ENCODE assay signal across 8 cellular contexts in the genomic region with DNA sequence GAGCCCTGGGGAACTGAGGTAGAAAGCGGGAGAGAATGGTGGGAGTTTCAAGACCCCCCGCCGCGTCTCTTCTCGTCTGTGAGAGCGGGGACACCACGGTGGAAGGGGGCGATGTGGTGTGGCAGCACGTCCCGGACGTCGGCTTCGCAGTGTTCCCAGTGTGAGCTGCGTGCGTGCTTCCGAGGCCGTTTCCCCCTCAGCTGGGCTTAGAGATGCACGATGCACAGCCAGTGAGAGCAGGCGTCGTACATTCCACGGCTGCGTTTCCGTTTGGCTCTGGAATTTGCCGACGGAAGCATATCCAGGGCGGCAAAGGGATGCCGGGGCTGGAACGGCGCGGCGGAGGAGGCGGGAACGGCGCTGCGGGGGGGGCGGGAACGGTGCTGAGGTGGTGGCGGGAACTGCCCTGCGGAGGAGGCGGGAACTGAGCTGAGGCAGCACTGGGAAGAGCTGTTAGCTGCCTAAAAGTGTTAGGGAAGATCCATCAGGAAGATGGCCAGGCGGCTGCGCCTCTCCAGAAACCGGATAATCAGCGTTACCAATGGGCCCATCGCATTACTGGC. TPM values are rescaled to one million over a fixed set of nuclear protein-coding genes. Genes with fewer than 3 reads are reported as not detected.
A peak's percentile ranks its signal among the peaks of the same experiment; 100 is the strongest.
DNase-seq lines count a peak whose midpoint lies in the region; ATAC-seq and TF ChIP-seq lines count a peak whose summit lies in the region.

No MANE protein-coding gene starts in this region.

- no peak overlapping the region for H2BK12ac ChIP-seq in trophoblast cell (ENCODE audit: low read length)

- H3K36me3 ChIP-seq in WERI-Rb-1, result no peaks in the 10 kb centered on the region
- H3K36me3 ChIP-seq in heart right ventricle, result no peaks in the 10 kb centered on the region
- no peaks in the 10 kb centered on the region for H3K36me3 ChIP-seq in trophoblast cell (ENCODE audit: control insufficient read depth in 1 of 2, insufficient read depth in 2 of 2, low read length in 2 of 2)

- no peak overlapping the region for H4K8ac ChIP-seq in trophoblast cell (ENCODE audit: low read depth, low read length)

- H3K9me3 ChIP-seq in WERI-Rb-1 (ENCODE audit: severe bottlenecking) (peaks cover 18% of the 10 kb centered on the region), heart right ventricle (peaks cover 0 to 24% (median 10%) of the 10 kb centered on the region in 11 donors), trophoblast cell (ENCODE audit: insufficient read depth, low read depth, low read length) (peaks cover 12% of the 10 kb centered on the region)

- peak; percentile 4 for ATAC-seq in stimulated activated naive CD8-positive, alpha-beta T cell treated with anti-CD3 and anti-CD28 coated beads, Interleukin-15, amount 100 ng/mL, for 72 hours
- ATAC-seq in stimulated activated naive CD8-positive, alpha-beta T cell treated with anti-CD3 and anti-CD28 coated beads, Interleukin-15, Interleukin-2, amounts not matched to agents 100 U/mL and 50 U/mL, for 24 hours, result no peak
- ATAC-seq in heart right ventricle (peak; percentile 55 to 77 (median 69)), GM19397 (IDR thresholded peaks at IDR 0.05; ENCODE audit: unreplicated experiment) (no peak), GM21360 (IDR thresholded peaks at IDR 0.05; ENCODE audit: unreplicated experiment) (no peak), HG03469 (IDR thresholded peaks at IDR 0.05; ENCODE audit: unreplicated experiment) (no peak)

- TF ChIP-seq CTCF in WERI-Rb-1 (IDR thresholded peaks at IDR 0.05; ENCODE audit: low read depth, low read length) (no peak), heart right ventricle (IDR thresholded peaks at IDR 0.05) (no peak)

- no peaks in the 10 kb centered on the region for H3K79me2 ChIP-seq in trophoblast cell (ENCODE audit: control insufficient read depth, insufficient read depth, low read length, poor library complexity)

- no peak overlapping the region for H3K23ac ChIP-seq in trophoblast cell (ENCODE audit: low read length)

- H3K4me2 ChIP-seq in trophoblast cell (ENCODE audit: low read length), result peak overlapping the region; percentile 0

- no peak overlapping the region for H2AFZ ChIP-seq in trophoblast cell (ENCODE audit: insufficient read depth, low read length, poor library complexity)

- peak overlapping the region; percentile 68 for H3K4me3 ChIP-seq in WERI-Rb-1 (ENCODE audit: low read depth, low read length)
- peak overlapping the region in 9 of 10 donors; percentile 23 to 58 (median 45) for H3K4me3 ChIP-seq in heart right ventricle
- H3K4me3 ChIP-seq in trophoblast cell (ENCODE audit: low read depth, low read length), result no peak overlapping the region

- H3K4ac ChIP-seq in trophoblast cell (ENCODE audit: low read depth, low read length), result no peak overlapping the region

- H3K14ac ChIP-seq in trophoblast cell (ENCODE audit: low read length), result no peak overlapping the region

- H3K27ac ChIP-seq in WERI-Rb-1 (peak overlapping the region; percentile 54), heart right ventricle (peak overlapping the region; percentile 79 to 96 (median 86)), trophoblast cell (ENCODE audit: low read depth, low read length) (no peak overlapping the region)

- peaks cover 64% of the 10 kb centered on the region for H3K27me3 Mint-ChIP-seq in stimulated activated naive CD8-positive, alpha-beta T cell treated with anti-CD3 and anti-CD28 coated beads, Interleukin-15, amount 100 ng/mL, for 72 hours

- H3K27ac Mint-ChIP-seq in stimulated activated naive CD8-positive, alpha-beta T cell treated with anti-CD3 and anti-CD28 coated beads, Interleukin-15, amount 100 ng/mL, for 72 hours, result peak overlapping the region; percentile 25 to 54

- H2AK5ac ChIP-seq in trophoblast cell (ENCODE audit: low read length), result no peak overlapping the region

- H4K12ac ChIP-seq in trophoblast cell (ENCODE audit: low read depth, low read length), result no peak overlapping the region

- H3K9ac ChIP-seq in trophoblast cell (ENCODE audit: low read length), result no peak overlapping the region

- peaks cover 3% of the 10 kb centered on the region for H3K79me1 ChIP-seq in trophoblast cell (ENCODE audit: low read length)

- H3K9me3 Mint-ChIP-seq in stimulated activated naive CD8-positive, alpha-beta T cell treated with anti-CD3 and anti-CD28 coated beads, Interleukin-15, amount 100 ng/mL, for 72 hours, result peaks cover 10 to 13% of the 10 kb centered on the region in 2 donors

- 4 to 28% methylated on average over 45 of the region's 45 CpGs for WGBS in heart right ventricle, 2 donors
- no CpG with 5 or more reads among the region's 45 CpGs for whole genome bisulfite sequencing in trophoblast cell (ENCODE audit: extremely low coverage, insufficient coverage, insufficient read length)

- H4K91ac ChIP-seq in trophoblast cell (ENCODE audit: low read depth, low read length), result peak overlapping the region; percentile 0

- no peak overlapping the region for H2BK120ac ChIP-seq in trophoblast cell (ENCODE audit: insufficient read depth, low read length, poor library complexity)

- no peaks in the 10 kb centered on the region for H3K27me3 ChIP-seq in WERI-Rb-1 (ENCODE audit: insufficient read depth, low read depth, severe bottlenecking)
- peaks cover 0 to 18% (median 0%) of the 10 kb centered on the region in 7 donors for H3K27me3 ChIP-seq in heart right ventricle
- no peaks in the 10 kb centered on the region for H3K27me3 ChIP-seq in trophoblast cell (ENCODE audit: insufficient read depth, low read length)

- DNase-seq in stimulated activated naive CD8-positive, alpha-beta T cell treated with anti-CD3 and anti-CD28 coated beads, Interleukin-15, amount 100 ng/mL, for 72 hours, result no peak
- DNase-seq in stimulated activated naive CD8-positive, alpha-beta T cell treated with anti-CD3 and anti-CD28 coated beads, Interleukin-15, Interleukin-2, amounts not matched to agents 100 U/mL and 50 U/mL, for 24 hours, result no peak
- peak; percentile 33 for DNase-seq in WERI-Rb-1
- peak; percentile 74 to 84 for DNase-seq in heart right ventricle
- DNase-seq in trophoblast cell, result peak; percentile 54 to 71

- no peak overlapping the region for H2BK5ac ChIP-seq in trophoblast cell (ENCODE audit: low read depth, low read length, poor library complexity)

- intact Hi-C loops in heart right ventricle (cut with DNase I), result loop anchor here in 5 of 10 donors (2.0 to 10.0 kb wide), 6 partner anchors 42 to 100 kb away; no protein-coding TSS in a partner anchor

- H3K4me1 ChIP-seq in heart right ventricle (peaks cover 0 to 78% (median 61%) of the 10 kb centered on the region in 9 donors), trophoblast cell (ENCODE audit: control insufficient read depth in 1 of 2, insufficient read depth in 2 of 2, low read length in 2 of 2) (peaks cover 5 to 20% of the 10 kb centered on the region in 2 experiments)

- H3K4me3 Mint-ChIP-seq in stimulated activated naive CD8-positive, alpha-beta T cell treated with anti-CD3 and anti-CD28 coated beads, Interleukin-15, amount 100 ng/mL, for 72 hours, result peak overlapping the region; percentile 22 to 80

- no peak overlapping the region for H3K18ac ChIP-seq in trophoblast cell (ENCODE audit: low read length)

- H3K4me1 Mint-ChIP-seq in stimulated activated naive CD8-positive, alpha-beta T cell treated with anti-CD3 and anti-CD28 coated beads, Interleukin-15, amount 100 ng/mL, for 72 hours, result peaks cover 17% of the 10 kb centered on the region

RNA-seq across cellular contexts. Expression of a gene that starts 37.7 kb away (rescaled TPM):
- total RNA-seq in heart right ventricle, result under 1 TPM in 6 of 10 donors, not detected in 4; 0.18 to 0.80 (median 0.39) TPM
- polyA plus RNA-seq in heart right ventricle, result under 1 TPM; 0.38 to 0.95 TPM
- 0.04 TPM in 1 of 2 replicates, not detected in the other for polyA plus RNA-seq in trophoblast cell (2013)

RNA-seq across cellular contexts. Expression of a gene that starts 43.8 kb away (rescaled TPM):
- total RNA-seq in heart right ventricle, result 1 to 10 TPM in 1 of 10 donors, under 1 TPM in 5, not detected in 4; 0.15 to 1.3 (median 0.24) TPM
- polyA plus RNA-seq in heart right ventricle, result under 1 TPM; 0.12 to 0.22 TPM
- not detected in 2 replicates for polyA plus RNA-seq in trophoblast cell (2013)

Comparison
In these comparisons a context has a peak if more than half of its experiments do, and no peak if none do; other contexts are left out.
1. ATAC-seq: peak in stimulated activated naive CD8-positive, alpha-beta T cell treated with anti-CD3 and anti-CD28 coated beads, Interleukin-15, amount 100 ng/mL, for 72 hours (single experiment) and heart right ventricle (8 of 8); none in stimulated activated naive CD8-positive, alpha-beta T cell treated with anti-CD3 and anti-CD28 coated beads, Interleukin-15, Interleukin-2, amounts not matched to agents 100 U/mL and 50 U/mL, for 24 hours (single experiment), GM19397 (single experiment), GM21360 (single experiment) and HG03469 (single experiment).
2. DNase-seq: peak in WERI-Rb-1 (single experiment), heart right ventricle (2 of 2) and trophoblast cell (2 of 2); none in stimulated activated naive CD8-positive, alpha-beta T cell treated with anti-CD3 and anti-CD28 coated beads, Interleukin-15, amount 100 ng/mL, for 72 hours (0 of 2) and stimulated activated naive CD8-positive, alpha-beta T cell treated with anti-CD3 and anti-CD28 coated beads, Interleukin-15, Interleukin-2, amounts not matched to agents 100 U/mL and 50 U/mL, for 24 hours (single experiment).